38 cellular contexts compared by ENCODE assay signal in genomic region chr10:82949816-82950575, GRCh38.
"Had no signal": no experiment of that assay in that cellular context is flagged by ENCODE, and none has a peak within 500 bp of the region (broad histone marks: within the 10 kb centered on the region; RNA-seq: fewer than 3 reads in every experiment).

No MANE protein-coding gene starts in this region.

- H3K36me3 Mint-ChIP-seq: activated CD4-positive, alpha-beta memory T cell treated with anti-CD3 and anti-CD28 coated beads for 36 hours; activated naive CD4-positive, alpha-beta T cell treated with anti-CD3 and anti-CD28 coated beads, Interleukin-2, amount 50 U/mL, for 72 hours; activated naive CD8-positive, alpha-beta T cell treated with anti-CD3 and anti-CD28 coated beads for 36 hours had no signal

- H3K4me3 Mint-ChIP-seq: activated B cell treated with CpG ODN at 0.5 μM for 24 hours; activated CD4-positive, alpha-beta memory T cell treated with anti-CD3 and anti-CD28 coated beads for 36 hours; activated CD4-positive, alpha-beta T cell treated with anti-CD3 and anti-CD28 coated beads, Interleukin-2, amount 10 ng/mL, durations not matched to agents 24 days and 14 days; activated CD8-positive, alpha-beta T cell treated with anti-CD3 and anti-CD28 coated beads for 36 hours; activated naive CD4-positive, alpha-beta T cell treated with anti-CD3 and anti-CD28 coated beads for 36 hours; activated naive CD8-positive, alpha-beta T cell treated with anti-CD3 and anti-CD28 coated beads for 36 hours; activated T-cell treated with anti-CD3 and anti-CD28 coated beads, Interleukin-2, amount 50 U/mL, for 4 hours; activated T-cell treated with anti-CD3 and anti-CD28 coated beads, Interleukin-2, amount 50 U/mL, for 72 hours; activated T-helper 1 cell treated with anti-CD3 and anti-CD28 coated beads, Interleukin-12 subunit alpha, Interleukin-12 subunit beta, Interleukin-2, Interleukin-4 antibody, amounts not matched to agents 30 ng/mL and 10 ng/mL and 1 ng/mL, durations not matched to agents 14 hours and 24 hours and 36 hours; activated T-helper 17 cell treated with anti-CD3 and anti-CD28 coated beads, Interleukin-2, amount 50 U/mL, for 72 hours; central memory CD8-positive, alpha-beta T cell; T-helper 1 cell treated with Interleukin-12 subunit alpha and Interleukin-12 subunit beta and Interleukin-4 antibody, amounts not matched to agents 30 μg/mL and 1 μg/mL, for 36 hours; T-helper 2 cell treated with Interferon-gamma antibody and Interleukin-4, amounts not matched to agents 5 μg/mL and 100 μg/mL, for 36 hours had no signal

- H3K36me3 ChIP-seq: adrenal gland, brain microvascular endothelial cell, breast epithelium had no signal

- H3K27ac ChIP-seq: adrenal gland, body of pancreas, brain microvascular endothelial cell, breast epithelium, VCaP had no signal

- H3K4me3 ChIP-seq: adrenal gland, body of pancreas, breast epithelium had no signal

- DNase-seq: activated B cell treated with CpG ODN at 0.5 μM for 24 hours; activated CD4-positive, alpha-beta memory T cell treated with anti-CD3 and anti-CD28 coated beads for 36 hours; activated CD4-positive, alpha-beta T cell treated with anti-CD3 and anti-CD28 coated beads for 4 hours; activated CD4-positive, alpha-beta T cell treated with anti-CD3 and anti-CD28 coated beads, Interleukin-2, amount 10 ng/mL, durations not matched to agents 24 days and 14 days; activated CD4-positive, alpha-beta T cell treated with anti-CD3 and anti-CD28 coated beads, Interleukin-2, amount 50 U/mL, for 1 hour; activated CD4-positive, alpha-beta T cell treated with anti-CD3 and anti-CD28 coated beads, Interleukin-2, amount 50 U/mL, for 4 hours; activated CD4-positive, CD25-positive, alpha-beta regulatory T cell treated with anti-CD3 and anti-CD28 coated beads, Interleukin-2, amount 50 U/mL, for 72 hours; activated CD8-positive, alpha-beta memory T cell treated with anti-CD3 and anti-CD28 coated beads, Interleukin-2, amount 50 U/mL, for 4 hours; activated CD8-positive, alpha-beta T cell treated with anti-CD3 and anti-CD28 coated beads for 36 hours; activated effector memory CD4-positive, alpha-beta T cell treated with anti-CD3 and anti-CD28 coated beads, Interleukin-2, amount 50 U/mL, for 16 hours; activated gamma-delta T cell treated with Interleukin-2 at 50 U/mL for 16 hours; activated naive CD4-positive, alpha-beta T cell; activated naive CD4-positive, alpha-beta T cell treated with anti-CD3 and anti-CD28 coated beads for 36 hours; activated naive CD4-positive, alpha-beta T cell treated with anti-CD3 and anti-CD28 coated beads, Interleukin-2, amount 50 U/mL, for 16 hours; activated naive CD8-positive, alpha-beta T cell treated with anti-CD3 and anti-CD28 coated beads for 36 hours; activated T-cell treated with anti-CD3 and anti-CD28 coated beads for 4 hours; activated T-cell treated with anti-CD3 and anti-CD28 coated beads, Interleukin-2, amount 50 U/mL, for 1 hour; activated T-cell treated with anti-CD3 and anti-CD28 coated beads, Interleukin-2, amount 50 U/mL, for 4 hours; activated T-cell treated with anti-CD3 and anti-CD28 coated beads, Interleukin-2, amount 50 U/mL, for 72 hours; adrenal gland; amniotic stem cell; aorta; body of pancreas; brain microvascular endothelial cell; caudate nucleus; cerebellar nuclear complex; T-helper 2 cell; T-helper 9 cell had no signal

- H3K4me1 ChIP-seq: adrenal gland, body of pancreas, breast epithelium had no signal

- FAIRE-seq: astrocyte, TTC549 had no signal

- H3K27ac Mint-ChIP-seq: activated B cell treated with CpG ODN at 0.5 μM for 24 hours; activated CD4-positive, alpha-beta memory T cell treated with anti-CD3 and anti-CD28 coated beads for 36 hours; activated CD4-positive, alpha-beta T cell treated with anti-CD3 and anti-CD28 coated beads, Interleukin-2, amount 10 ng/mL, durations not matched to agents 24 days and 14 days; activated CD8-positive, alpha-beta T cell treated with anti-CD3 and anti-CD28 coated beads for 36 hours; activated naive CD4-positive, alpha-beta T cell treated with anti-CD3 and anti-CD28 coated beads for 36 hours; activated naive CD4-positive, alpha-beta T cell treated with anti-CD3 and anti-CD28 coated beads, Interleukin-2, amount 50 U/mL, for 72 hours; activated naive CD8-positive, alpha-beta T cell treated with anti-CD3 and anti-CD28 coated beads for 36 hours; activated T-cell treated with anti-CD3 and anti-CD28 coated beads, Interleukin-2, amount 50 U/mL, for 72 hours; activated T-helper 1 cell treated with anti-CD3 and anti-CD28 coated beads, Interleukin-12 subunit alpha, Interleukin-12 subunit beta, Interleukin-2, Interleukin-4 antibody, amounts not matched to agents 30 ng/mL and 10 ng/mL and 1 ng/mL, durations not matched to agents 14 hours and 24 hours and 36 hours; activated T-helper 17 cell treated with anti-CD3 and anti-CD28 coated beads, Interleukin-2, amount 50 U/mL, for 72 hours; T-helper 1 cell treated with Interleukin-12 subunit alpha and Interleukin-12 subunit beta and Interleukin-4 antibody, amounts not matched to agents 30 μg/mL and 1 μg/mL, for 36 hours; T-helper 2 cell treated with Interferon-gamma antibody and Interleukin-4, amounts not matched to agents 5 μg/mL and 100 μg/mL, for 36 hours had no signal

- H3K27me3 Mint-ChIP-seq: activated B cell treated with CpG ODN at 0.5 μM for 24 hours; activated CD4-positive, alpha-beta memory T cell treated with anti-CD3 and anti-CD28 coated beads for 36 hours; activated CD4-positive, alpha-beta T cell treated with anti-CD3 and anti-CD28 coated beads, Interleukin-2, amount 10 ng/mL, durations not matched to agents 24 days and 14 days; activated CD8-positive, alpha-beta T cell treated with anti-CD3 and anti-CD28 coated beads for 36 hours; activated naive CD8-positive, alpha-beta T cell treated with anti-CD3 and anti-CD28 coated beads for 36 hours; activated T-helper 17 cell treated with anti-CD3 and anti-CD28 coated beads, Interleukin-2, amount 50 U/mL, for 72 hours; central memory CD8-positive, alpha-beta T cell had no signal

- ATAC-seq: activated CD8-positive, alpha-beta T cell treated with anti-CD3 and anti-CD28 coated beads for 36 hours; activated naive CD4-positive, alpha-beta T cell treated with anti-CD3 and anti-CD28 coated beads, Interleukin-2, amount 50 U/mL, for 72 hours; activated T-cell treated with anti-CD3 and anti-CD28 coated beads, Interleukin-2, amount 50 U/mL, for 4 hours; activated T-cell treated with anti-CD3 and anti-CD28 coated beads, Interleukin-2, amount 50 U/mL, for 72 hours; activated T-helper 17 cell treated with anti-CD3 and anti-CD28 coated beads, Interleukin-2, amount 50 U/mL, for 72 hours; body of pancreas had no signal

- H3K27me3 ChIP-seq: adrenal gland, body of pancreas, brain microvascular endothelial cell, breast epithelium had no signal

- H3K9me3 ChIP-seq: adrenal gland, body of pancreas, breast epithelium had no signal

- H3K9me3 Mint-ChIP-seq: activated B cell treated with CpG ODN at 0.5 μM for 24 hours; activated naive CD8-positive, alpha-beta T cell treated with anti-CD3 and anti-CD28 coated beads for 36 hours had no signal

- H3K4me1 Mint-ChIP-seq: activated B cell treated with CpG ODN at 0.5 μM for 24 hours; activated CD4-positive, alpha-beta T cell treated with anti-CD3 and anti-CD28 coated beads, Interleukin-2, amount 10 ng/mL, durations not matched to agents 24 days and 14 days; activated naive CD8-positive, alpha-beta T cell treated with anti-CD3 and anti-CD28 coated beads for 36 hours; activated T-helper 17 cell treated with anti-CD3 and anti-CD28 coated beads, Interleukin-2, amount 50 U/mL, for 72 hours; central memory CD8-positive, alpha-beta T cell had no signal
